In the genomic region with DNA sequence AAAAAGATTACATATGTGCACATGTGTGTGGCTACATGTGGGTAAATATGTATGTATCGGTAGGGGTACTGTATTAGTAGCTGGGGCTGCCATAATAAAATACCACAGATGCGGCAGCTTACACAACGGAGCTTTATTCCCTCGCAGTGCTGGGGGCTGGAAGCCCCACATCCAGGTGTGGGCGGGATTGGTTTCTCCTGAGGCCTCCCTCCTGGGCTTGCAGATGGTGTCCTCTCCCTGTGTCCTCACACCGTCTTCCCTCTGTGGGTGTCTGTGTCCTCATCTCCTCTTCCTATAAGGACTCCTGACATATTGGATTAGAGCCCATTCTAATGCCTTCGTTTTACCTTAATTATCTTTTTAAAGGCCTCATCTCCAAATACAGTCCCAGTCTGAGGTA, we compare ENCODE assay signal across 14 cellular contexts.
DNase-seq lines count a peak whose midpoint lies in the region; ATAC-seq and TF ChIP-seq lines count a peak whose summit lies in the region.
"Had no signal": no experiment of that assay in that cellular context is flagged by ENCODE, and none has a peak within 500 bp of the region (broad histone marks: within the 10 kb centered on the region; RNA-seq: fewer than 3 reads in every experiment).

No MANE protein-coding gene starts in this region.

- H3K9me2 ChIP-seq in Karpas-422 (replicated peaks; ENCODE audit: insufficient read depth, low read length): no peaks in the 10 kb centered on the region

- CTCF ChIA-PET in CD8-positive, alpha-beta memory T cell (lab: Charles Lee): interaction anchor here (0.6 kb wide), 1 partner anchor 132 kb away, joined by 3 read pairs; no protein-coding TSS in a partner anchor

- intact Hi-C loops in dendritic cell treated with granulocyte-macrophage colony-stimulating factor and Interleukin-4, amounts not matched to agents 40 ng/mL and 50 ng/mL, for 4 days (cut with micrococcal nuclease): no loop called here

- no peaks in the 10 kb centered on the region for H3K27me3 Mint-ChIP-seq in CD8-positive, alpha-beta memory T cell
- H3K27me3 Mint-ChIP-seq in dendritic cell treated with granulocyte-macrophage colony-stimulating factor and Interleukin-4, amounts not matched to agents 40 ng/mL and 50 ng/mL, for 4 days: no peaks in the 10 kb centered on the region
- peaks cover 4% of the 10 kb centered on the region for H3K27me3 Mint-ChIP-seq in nephron progenitor cell (ENCODE audit: low read depth, poor library complexity)
- H3K27me3 Mint-ChIP-seq: stimulated activated naive CD8-positive, alpha-beta T cell treated with anti-CD3 and anti-CD28 coated beads, Interleukin-15, Interleukin-2, amounts not matched to agents 100 ng/mL and 50 ng/mL, for 24 hours had no signal

- no peak overlapping the region for H3K4me3 ChIP-seq in CD8-positive, alpha-beta memory T cell (ENCODE audit: low read length)
- H3K4me3 ChIP-seq in Karpas-422 (ENCODE audit: low read length): peak overlapping the region; percentile 24; the same call in 1 of the 2 replicates
- H3K4me3 ChIP-seq: SJSA1 had no signal

- peak overlapping the region; percentile 42 for H3K4me2 ChIP-seq in Karpas-422 (ENCODE audit: low read depth, low read length, poor library complexity, severe bottlenecking)

- H4K20me1 ChIP-seq in Karpas-422 (ENCODE audit: insufficient read depth, low read depth, low read length): no peaks in the 10 kb centered on the region

- no peak overlapping the region for H2AFZ ChIP-seq in Karpas-422 (ENCODE audit: low read length)

- TF ChIP-seq CTCF in nephron progenitor cell (IDR thresholded peaks at IDR 0.05): no peak

- H3K9me3 ChIP-seq in CD8-positive, alpha-beta memory T cell (ENCODE audit: low read length): no peaks in the 10 kb centered on the region
- no peaks in the 10 kb centered on the region for H3K9me3 ChIP-seq in Karpas-422 (ENCODE audit: low read length)
- H3K9me3 ChIP-seq: BE2C, SJSA1 had no signal

- H3K36me3 ChIP-seq in CD8-positive, alpha-beta memory T cell (ENCODE audit: insufficient read depth, low read length): no peaks in the 10 kb centered on the region
- no peaks in the 10 kb centered on the region for H3K36me3 ChIP-seq in Karpas-422 (ENCODE audit: insufficient read depth, low read length)
- H3K36me3 ChIP-seq: BE2C, SJSA1 had no signal

- no peaks in the 10 kb centered on the region for H3K79me2 ChIP-seq in Karpas-422 (ENCODE audit: low read length)

- ATAC-seq in GM18909 (IDR thresholded peaks at IDR 0.05; ENCODE audit: poor library complexity, unreplicated experiment) (no peak), GM19467 (IDR thresholded peaks at IDR 0.05; ENCODE audit: unreplicated experiment) (no peak)

- H3K27me3 ChIP-seq in CD8-positive, alpha-beta memory T cell (ENCODE audit: insufficient read depth, low read length, poor library complexity, severe bottlenecking): no peaks in the 10 kb centered on the region
- no peaks in the 10 kb centered on the region for H3K27me3 ChIP-seq in Karpas-422 (ENCODE audit: low read length)
- H3K27me3 ChIP-seq: BE2C, SJSA1 had no signal

- POLR2A ChIA-PET in CD8-positive, alpha-beta memory T cell (lab: Charles Lee): no interaction called here

- no peak for DNase-seq in CD8-positive, alpha-beta memory T cell
- DNase-seq in Karpas-422 (no peak), nephron progenitor cell (no peak), NCI-H1092 (lab: John Stamatoyannopoulos, UW) (no peak)
- DNase-seq in activated CD4-positive, alpha-beta T cell treated with anti-CD3 and anti-CD28 coated beads, Interleukin-2, amount 50 U/mL, for 1 hour: no peak
- DNase-seq: activated B cell treated with CpG ODN at 0.5 μM for 24 hours, EL, mesendoderm had no signal

- no peak overlapping the region for H3K27ac Mint-ChIP-seq in CD8-positive, alpha-beta memory T cell
- H3K27ac Mint-ChIP-seq in dendritic cell treated with granulocyte-macrophage colony-stimulating factor and Interleukin-4, amounts not matched to agents 40 ng/mL and 50 ng/mL, for 4 days: peak overlapping the region; percentile 87
- H3K27ac Mint-ChIP-seq in nephron progenitor cell: no peak overlapping the region
- H3K27ac Mint-ChIP-seq: activated B cell treated with CpG ODN at 0.5 μM for 24 hours; stimulated activated naive CD8-positive, alpha-beta T cell treated with anti-CD3 and anti-CD28 coated beads, Interleukin-15, Interleukin-2, amounts not matched to agents 100 ng/mL and 50 ng/mL, for 24 hours had no signal

- H3K27ac ChIP-seq in CD8-positive, alpha-beta memory T cell (ENCODE audit: low read depth, low read length): peak overlapping the region; percentile 74
- no peak overlapping the region for H3K27ac ChIP-seq in Karpas-422 (ENCODE audit: low read length)
- H3K27ac ChIP-seq: SJSA1 had no signal

- H3K9ac ChIP-seq in Karpas-422 (ENCODE audit: low read length): no peak overlapping the region

- H3K4me3 Mint-ChIP-seq in CD8-positive, alpha-beta memory T cell: no peak overlapping the region
- peak overlapping the region; percentile 76 for H3K4me3 Mint-ChIP-seq in dendritic cell treated with granulocyte-macrophage colony-stimulating factor and Interleukin-4, amounts not matched to agents 40 ng/mL and 50 ng/mL, for 4 days
- peak overlapping the region; percentile 83 for H3K4me3 Mint-ChIP-seq in nephron progenitor cell
- H3K4me3 Mint-ChIP-seq: activated B cell treated with CpG ODN at 0.5 μM for 24 hours; stimulated activated naive CD8-positive, alpha-beta T cell treated with anti-CD3 and anti-CD28 coated beads, Interleukin-15, Interleukin-2, amounts not matched to agents 100 ng/mL and 50 ng/mL, for 24 hours had no signal

- H3K4me1 ChIP-seq in CD8-positive, alpha-beta memory T cell (ENCODE audit: insufficient read depth, low read length): no peaks in the 10 kb centered on the region
- H3K4me1 ChIP-seq in Karpas-422 (ENCODE audit: low read length): peaks cover 11% of the 10 kb centered on the region

- peaks cover 5 to 21% (median 14%) of the 10 kb centered on the region in 3 donors for H3K4me1 Mint-ChIP-seq in CD8-positive, alpha-beta memory T cell
- peaks cover 95% of the 10 kb centered on the region for H3K4me1 Mint-ChIP-seq in dendritic cell treated with granulocyte-macrophage colony-stimulating factor and Interleukin-4, amounts not matched to agents 40 ng/mL and 50 ng/mL, for 4 days (ENCODE audit: low read depth)
- H3K4me1 Mint-ChIP-seq in nephron progenitor cell: peaks cover 66% of the 10 kb centered on the region

- H3K9me3 Mint-ChIP-seq in CD8-positive, alpha-beta memory T cell: no peaks in the 10 kb centered on the region
- H3K9me3 Mint-ChIP-seq in dendritic cell treated with granulocyte-macrophage colony-stimulating factor and Interleukin-4, amounts not matched to agents 40 ng/mL and 50 ng/mL, for 4 days: peaks cover 3% of the 10 kb centered on the region
- H3K9me3 Mint-ChIP-seq in nephron progenitor cell: peaks cover 17% of the 10 kb centered on the region
- H3K9me3 Mint-ChIP-seq: activated B cell treated with CpG ODN at 0.5 μM for 24 hours had no signal

- H3K36me3 Mint-ChIP-seq in CD8-positive, alpha-beta memory T cell: no peaks in the 10 kb centered on the region
- H3K36me3 Mint-ChIP-seq in dendritic cell treated with granulocyte-macrophage colony-stimulating factor and Interleukin-4, amounts not matched to agents 40 ng/mL and 50 ng/mL, for 4 days (ENCODE audit: low read depth): peaks cover 3% of the 10 kb centered on the region
- peaks cover 11% of the 10 kb centered on the region for H3K36me3 Mint-ChIP-seq in nephron progenitor cell (ENCODE audit: low read depth)

Comparison
In these comparisons a context has a peak if more than half of its experiments do, and no peak if none do; other contexts are left out.
1. H3K4me3 Mint-ChIP-seq: peak in dendritic cell treated with granulocyte-macrophage colony-stimulating factor and Interleukin-4, amounts not matched to agents 40 ng/mL and 50 ng/mL, for 4 days (single experiment) and nephron progenitor cell (single experiment); none in CD8-positive, alpha-beta memory T cell (0 of 7).